Comparison of ENCODE assay signal across 9 cellular contexts in the genomic region with DNA sequence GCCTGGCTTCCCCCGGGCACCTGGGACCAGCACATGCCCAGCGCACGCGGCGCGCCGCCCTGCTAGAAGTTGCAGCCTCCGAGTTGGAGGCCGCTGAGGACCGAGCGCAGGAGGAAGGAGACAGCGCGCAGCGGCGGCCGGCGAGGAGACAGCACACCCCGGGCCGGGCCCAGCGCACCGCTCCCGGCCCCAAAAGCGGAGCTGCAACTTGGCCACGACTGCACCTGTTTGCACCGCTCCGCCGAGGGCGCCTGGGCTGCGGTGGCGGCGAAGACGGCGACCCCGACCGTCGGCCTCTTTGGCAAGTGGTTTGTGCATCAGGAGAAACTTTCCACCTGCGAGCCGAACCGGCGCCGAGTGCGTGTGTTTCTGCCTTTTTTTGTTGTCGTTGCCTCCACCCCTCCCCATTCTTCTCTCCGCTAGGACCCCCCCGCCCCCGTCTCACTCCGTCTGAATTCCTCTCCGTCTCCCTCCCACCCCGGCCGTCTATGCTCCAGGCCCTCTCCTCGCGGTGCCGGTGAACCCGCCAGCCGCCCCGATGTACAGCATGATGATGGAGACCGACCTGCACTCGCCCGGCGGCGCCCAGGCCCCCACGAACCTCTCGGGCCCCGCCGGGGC. TPM values are rescaled to one million over a fixed set of nuclear protein-coding genes. Genes with fewer than 3 reads are reported as not detected.
DNase-seq lines count a peak whose midpoint lies in the region; ATAC-seq and TF ChIP-seq lines count a peak whose summit lies in the region.
"Had no signal": no experiment of that assay in that cellular context is flagged by ENCODE, and none has a peak within 500 bp of the region (broad histone marks: within the 10 kb centered on the region; RNA-seq: fewer than 3 reads in every experiment).

TSS of gene SOX1 (plus strand) at position 29 of the 621 bp plus-strand sequence. CDS start at position 539, 510 bp downstream.

- ATAC-seq in heart left ventricle (no peak), Right ventricle myocardium inferior (no peak), mucosa of descending colon (peak; percentile 52), omental fat pad (ENCODE audit: low FRiP score) (no peak)
- no peak for ATAC-seq in activated naive CD8-positive, alpha-beta T cell treated with anti-CD3 and anti-CD28 coated beads, Interleukin-2, amount 10 ng/mL, durations not matched to agents 7 days and 5 days (ENCODE audit: low read depth)

- H3K27me3 Mint-ChIP-seq in activated naive CD8-positive, alpha-beta T cell treated with anti-CD3 and anti-CD28 coated beads, Interleukin-2, amount 10 ng/mL, durations not matched to agents 7 days and 5 days = peaks cover 64% of the 10 kb centered on the region
- H3K27me3 Mint-ChIP-seq in type B pancreatic cell = peaks cover 83% of the 10 kb centered on the region

- peaks cover 10% of the 10 kb centered on the region for H3K9me3 Mint-ChIP-seq in activated naive CD8-positive, alpha-beta T cell treated with anti-CD3 and anti-CD28 coated beads, Interleukin-2, amount 10 ng/mL, durations not matched to agents 7 days and 5 days
- H3K9me3 Mint-ChIP-seq in type B pancreatic cell = no peaks in the 10 kb centered on the region

- H3K9me3 ChIP-seq in heart left ventricle = no peaks in the 10 kb centered on the region
- no peaks in the 10 kb centered on the region for H3K9me3 ChIP-seq in mucosa of descending colon

- H3K36me3 Mint-ChIP-seq in activated naive CD8-positive, alpha-beta T cell treated with anti-CD3 and anti-CD28 coated beads, Interleukin-2, amount 10 ng/mL, durations not matched to agents 7 days and 5 days = peaks cover 6% of the 10 kb centered on the region
- no peaks in the 10 kb centered on the region for H3K36me3 Mint-ChIP-seq in type B pancreatic cell

- H3K4me3 Mint-ChIP-seq in activated naive CD8-positive, alpha-beta T cell treated with anti-CD3 and anti-CD28 coated beads, Interleukin-2, amount 10 ng/mL, durations not matched to agents 7 days and 5 days = no peak within 1 kb of the TSS
- peak within 1 kb of the TSS; percentile 78 for H3K4me3 Mint-ChIP-seq in type B pancreatic cell

- DNase-seq in heart left ventricle (no peak), Right ventricle myocardium inferior (ENCODE audit: missing footprints) (no peak), mucosa of descending colon (peak in 1 of 3 donors; percentile 11), type B pancreatic cell (ENCODE audit: extremely low spot score, unreplicated experiment) (no peak), AG08395 (ENCODE audit: low spot score) (no peak), omental fat pad (ENCODE audit: low spot score) (no peak), kidney tubule cell (ENCODE audit: low spot score) (no peak)
- DNase-seq in activated naive CD8-positive, alpha-beta T cell treated with anti-CD3 and anti-CD28 coated beads, Interleukin-2, amount 10 ng/mL, durations not matched to agents 7 days and 5 days = no peak
- DNase-seq: amniotic stem cell had no signal

- no peak for TF ChIP-seq POLR2A in heart left ventricle (IDR thresholded peaks at IDR 0.05)

- peak within 1 kb of the TSS; percentile 74 for H3K27ac Mint-ChIP-seq in activated naive CD8-positive, alpha-beta T cell treated with anti-CD3 and anti-CD28 coated beads, Interleukin-2, amount 10 ng/mL, durations not matched to agents 7 days and 5 days
- no peak within 1 kb of the TSS for H3K27ac Mint-ChIP-seq in type B pancreatic cell

- WGBS in heart left ventricle, 4 donors = 1 to 3% (median 2%) methylated on average over 30 to 65 of the region's 65 CpGs

- H3K36me3 ChIP-seq in heart left ventricle = no peaks in the 10 kb centered on the region
- no peaks in the 10 kb centered on the region for H3K36me3 ChIP-seq in mucosa of descending colon (ENCODE audit: low read depth)

- H3K4me1 Mint-ChIP-seq in activated naive CD8-positive, alpha-beta T cell treated with anti-CD3 and anti-CD28 coated beads, Interleukin-2, amount 10 ng/mL, durations not matched to agents 7 days and 5 days = peaks cover 1% of the 10 kb centered on the region
- H3K4me1 Mint-ChIP-seq in type B pancreatic cell (ENCODE audit: unreplicated experiment) = peaks cover 5% of the 10 kb centered on the region

- H3K4me3 ChIP-seq in heart left ventricle = peak within 1 kb of the TSS in 11 of 12 donors; percentile 16 to 48 (median 34)
- no peak within 1 kb of the TSS for H3K4me3 ChIP-seq in mucosa of descending colon

- intact Hi-C loops in heart left ventricle (cut with DNase I) (loop anchor here in 1 of 10 donors (10.0 kb wide), 1 partner anchor 378 kb away; no protein-coding TSS in a partner anchor), Right ventricle myocardium inferior (cut with DNase I) (no loop called here), mucosa of descending colon (cut with DNase I, micrococcal nuclease) (no loop called here)

- peaks cover 0 to 38% (median 7%) of the 10 kb centered on the region in 12 donors for H3K4me1 ChIP-seq in heart left ventricle
- H3K4me1 ChIP-seq in mucosa of descending colon (ENCODE audit: low read depth) = peaks cover 11% of the 10 kb centered on the region

- POLR2A ChIA-PET in activated naive CD8-positive, alpha-beta T cell treated with anti-CD3 and anti-CD28 coated beads, Interleukin-2, amount 10 ng/mL, durations not matched to agents 7 days and 5 days (lab: Charles Lee) = no interaction called here

- H3K27me3 ChIP-seq in heart left ventricle = peaks cover 72 to 95% (median 86%) of the 10 kb centered on the region in 9 donors

- H3K27ac ChIP-seq in heart left ventricle = no peak within 1 kb of the TSS

- TF ChIP-seq CTCF in heart left ventricle (IDR thresholded peaks at IDR 0.05) (no peak), mucosa of descending colon (IDR thresholded peaks at IDR 0.05) (no peak), type B pancreatic cell (conservative IDR thresholded peaks at IDR 0.05) (no peak), omental fat pad (IDR thresholded peaks at IDR 0.05) (no peak)

RNA-seq across cellular contexts. Expression of gene SOX1, which starts in this region (rescaled TPM):
- total RNA-seq in heart left ventricle (not detected), Right ventricle myocardium inferior (not detected), mucosa of descending colon (under 1 TPM in 1 of 3 donors, not detected in 2; 0.19 TPM), type B pancreatic cell (ENCODE audit: low replicate concordance) (0.17 and 1.3 TPM in 2 replicates), omental fat pad (not detected)
- polyA plus RNA-seq in heart left ventricle = not detected
- total RNA-seq in activated naive CD8-positive, alpha-beta T cell treated with anti-CD3 and anti-CD28 coated beads, Interleukin-2, amount 10 ng/mL, durations not matched to agents 7 days and 5 days = not detected

Comparison
In these comparisons a context has a peak if more than half of its experiments do, and no peak if none do; other contexts are left out.
1. Peak in ATAC-seq in mucosa of descending colon; RNA of the gene not detected or under 1 TPM.